Comparison of ENCODE assay signal across 8 cellular contexts in the genomic region with DNA sequence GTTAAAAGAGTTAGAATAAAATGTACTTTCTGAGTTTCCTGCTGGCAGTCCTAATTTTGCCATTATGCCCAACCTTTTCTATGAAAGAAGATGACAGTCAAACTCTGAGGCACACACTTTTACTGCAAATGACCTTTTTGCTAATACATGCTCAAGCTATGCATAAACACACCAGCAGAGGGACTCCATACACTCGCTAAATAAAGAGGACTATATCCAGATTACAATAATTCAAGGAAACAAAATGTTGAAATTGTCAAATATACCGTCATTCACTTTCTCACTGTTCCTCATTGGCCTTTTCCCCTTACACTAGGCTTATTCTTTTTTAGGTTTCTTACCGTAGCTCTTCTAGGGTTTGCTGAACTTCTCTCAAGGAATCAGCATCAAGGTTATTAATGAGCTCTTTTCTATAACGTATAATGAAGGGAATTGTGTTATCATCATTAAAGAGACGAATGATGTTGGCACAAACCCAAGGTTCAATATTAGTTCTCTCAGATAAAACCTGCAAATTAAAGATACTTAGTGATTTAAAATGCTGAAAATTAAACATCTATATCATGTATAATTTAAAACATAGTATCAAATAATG. TPM values are rescaled to one million over a fixed set of nuclear protein-coding genes. Genes with fewer than 3 reads are reported as not detected.
DNase-seq lines count a peak whose midpoint lies in the region; ATAC-seq lines count a peak whose summit lies in the region.

No MANE protein-coding gene starts in this region.

- H3K4me3 Mint-ChIP-seq in activated CD8-positive, alpha-beta memory T cell treated with anti-CD3 and anti-CD28 coated beads, Interleukin-2, amount 10 ng/mL, durations not matched to agents 7 days and 5 days, result no peak overlapping the region

- H3K27me3 Mint-ChIP-seq in activated CD8-positive, alpha-beta memory T cell treated with anti-CD3 and anti-CD28 coated beads, Interleukin-2, amount 10 ng/mL, durations not matched to agents 7 days and 5 days, result no peaks in the 10 kb centered on the region

- H3K4me3 ChIP-seq in adipocyte (ENCODE audit: low read length), result peak overlapping the region; percentile 52
- H3K4me3 ChIP-seq in right cardiac atrium (ENCODE audit: low read length), result no peak overlapping the region

- H3K27me3 ChIP-seq in adipocyte (replicated peaks; ENCODE audit: control insufficient read depth, insufficient read depth, low read length) (no peaks in the 10 kb centered on the region), right cardiac atrium (ENCODE audit: control insufficient read depth, insufficient read depth) (no peaks in the 10 kb centered on the region)

- no peak for DNase-seq in activated CD8-positive, alpha-beta memory T cell treated with anti-CD3 and anti-CD28 coated beads, Interleukin-2, amount 10 ng/mL, durations not matched to agents 7 days and 5 days
- no peak for DNase-seq in activated CD8-positive, alpha-beta memory T cell treated with anti-CD3 and anti-CD28 coated beads, Interleukin-2, amount 50 U/mL, for 48 hours
- DNase-seq in NCI-H1694 (lab: John Stamatoyannopoulos, UW) (peak; percentile 39), adipocyte (ENCODE audit: low read depth) (peak; percentile 76), right cardiac atrium (no peak), stromal cell of bone marrow (ENCODE audit: low read depth) (peak; percentile 49)
- no peak for DNase-seq in activated effector memory CD4-positive, alpha-beta T cell treated with Interleukin-2 at 50 U/mL for 16 hours

- H3K36me3 Mint-ChIP-seq in activated CD8-positive, alpha-beta memory T cell treated with anti-CD3 and anti-CD28 coated beads, Interleukin-2, amount 10 ng/mL, durations not matched to agents 7 days and 5 days, result peaks cover 9% of the 10 kb centered on the region

- no peak overlapping the region for H3K27ac Mint-ChIP-seq in activated CD8-positive, alpha-beta memory T cell treated with anti-CD3 and anti-CD28 coated beads, Interleukin-2, amount 10 ng/mL, durations not matched to agents 7 days and 5 days

- no peak overlapping the region for H3K27ac ChIP-seq in right cardiac atrium (ENCODE audit: low read length)

- ATAC-seq in activated CD8-positive, alpha-beta memory T cell treated with anti-CD3 and anti-CD28 coated beads, Interleukin-2, amount 10 ng/mL, durations not matched to agents 7 days and 5 days, result peak; percentile 53
- ATAC-seq in right cardiac atrium, result peak; percentile 56 to 66
- ATAC-seq in HG02763 (IDR thresholded peaks at IDR 0.05; ENCODE audit: unreplicated experiment), result no peak

- H3K9me3 ChIP-seq in adipocyte (ENCODE audit: control insufficient read depth, low read length) (no peaks in the 10 kb centered on the region), right cardiac atrium (ENCODE audit: control insufficient read depth, low read length) (no peaks in the 10 kb centered on the region)

- peaks cover 16% of the 10 kb centered on the region for H3K4me1 Mint-ChIP-seq in activated CD8-positive, alpha-beta memory T cell treated with anti-CD3 and anti-CD28 coated beads, Interleukin-2, amount 10 ng/mL, durations not matched to agents 7 days and 5 days

- peak overlapping the region; percentile 42 for H3K9ac ChIP-seq in adipocyte (ENCODE audit: low read length)

- peaks cover 6% of the 10 kb centered on the region for H3K4me1 ChIP-seq in adipocyte (ENCODE audit: control insufficient read depth, insufficient read depth, low read length)
- peaks cover 2% of the 10 kb centered on the region for H3K4me1 ChIP-seq in right cardiac atrium (ENCODE audit: control insufficient read depth, insufficient read depth, low read length)

- no peaks in the 10 kb centered on the region for H3K36me3 ChIP-seq in adipocyte (ENCODE audit: control insufficient read depth, insufficient read depth, low read length, severe bottlenecking)

- 20% methylated on average over 5 of the region's 5 CpGs for WGBS in right cardiac atrium

- CTCF ChIA-PET in activated CD8-positive, alpha-beta memory T cell treated with anti-CD3 and anti-CD28 coated beads, Interleukin-2, amount 10 ng/mL, durations not matched to agents 7 days and 5 days (lab: Charles Lee), result interaction anchor here (0.6 to 2.0 kb wide), 10 partner anchors 10 to 604 kb away, joined by 3 to 9 read pairs (median 4); a partner anchor contains a TSS

- H3K9me3 Mint-ChIP-seq in activated CD8-positive, alpha-beta memory T cell treated with anti-CD3 and anti-CD28 coated beads, Interleukin-2, amount 10 ng/mL, durations not matched to agents 7 days and 5 days (ENCODE audit: low read depth), result no peaks in the 10 kb centered on the region

- intact Hi-C loops in right cardiac atrium (cut with DNase I), result no loop called here

RNA-seq across cellular contexts. Expression of a gene that starts 25.7 kb away (rescaled TPM):
- total RNA-seq in activated CD8-positive, alpha-beta memory T cell treated with anti-CD3 and anti-CD28 coated beads, Interleukin-2, amount 10 ng/mL, durations not matched to agents 7 days and 5 days, result 10 to 100 TPM; 17.6 to 22.2 TPM
- 10 to 100 TPM in 3 of 4 donors, 1 to 10 TPM in 1; 9.1 to 13.6 (median 13.1) TPM for total RNA-seq in right cardiac atrium
- 4.2 TPM for polyA plus RNA-seq in right cardiac atrium

Comparison
In these comparisons a context has a peak if more than half of its experiments do, and no peak if none do; other contexts are left out.
1. DNase-seq: peak in NCI-H1694 (single experiment), adipocyte (single experiment) and stromal cell of bone marrow (single experiment); none in activated CD8-positive, alpha-beta memory T cell treated with anti-CD3 and anti-CD28 coated beads, Interleukin-2, amount 10 ng/mL, durations not matched to agents 7 days and 5 days (single experiment), activated CD8-positive, alpha-beta memory T cell treated with anti-CD3 and anti-CD28 coated beads, Interleukin-2, amount 50 U/mL, for 48 hours (single experiment), right cardiac atrium (0 of 3) and activated effector memory CD4-positive, alpha-beta T cell treated with Interleukin-2 at 50 U/mL for 16 hours (single experiment).